In the genomic region with DNA sequence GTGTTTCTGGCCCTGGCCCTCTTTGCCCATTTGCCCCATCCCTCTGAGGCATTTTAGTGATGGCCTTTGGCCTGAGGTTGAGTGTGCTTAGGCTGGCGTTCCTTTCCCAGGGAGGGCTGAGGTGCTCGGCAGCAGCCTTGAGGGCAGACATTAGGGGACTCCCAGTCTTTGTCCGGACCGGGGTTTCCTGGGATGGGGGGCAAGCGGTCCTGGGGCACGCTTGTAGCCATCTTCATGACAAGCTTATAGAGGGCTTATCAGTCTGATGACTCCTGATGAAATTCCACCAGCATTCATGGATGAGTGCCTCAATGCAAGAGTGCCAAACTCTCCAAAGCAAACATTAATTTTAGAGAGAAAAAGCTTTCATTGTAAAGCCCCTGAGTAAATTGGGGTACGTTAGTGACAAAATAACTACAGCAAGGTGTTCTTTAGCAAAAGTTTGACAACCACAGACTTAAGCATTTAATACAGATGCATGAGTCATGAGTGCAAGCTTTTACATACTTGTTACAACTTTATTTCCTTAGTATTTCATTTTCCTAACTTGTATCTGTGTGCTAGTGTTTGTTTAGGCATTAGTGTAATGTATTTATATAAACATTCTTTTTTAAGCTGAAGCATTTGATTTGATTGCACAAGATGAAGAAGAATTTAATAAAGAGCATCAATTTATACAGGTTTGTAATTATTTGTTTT, we compare ENCODE assay signal across 16 cellular contexts. TPM values are rescaled to one million over a fixed set of nuclear protein-coding genes. Genes with fewer than 3 reads are reported as not detected.
A peak's percentile ranks its signal among the peaks of the same experiment; 100 is the strongest.
DNase-seq lines count a peak whose midpoint lies in the region; ATAC-seq and TF ChIP-seq lines count a peak whose summit lies in the region.
"Had no signal": no experiment of that assay in that cellular context is flagged by ENCODE, and none has a peak within 500 bp of the region (broad histone marks: within the 10 kb centered on the region; RNA-seq: fewer than 3 reads in every experiment).

No MANE protein-coding gene starts in this region.

- no peak for TF ChIP-seq CTCF in Peyer's patch (IDR thresholded peaks at IDR 0.05)

- no peak overlapping the region for H3K27ac ChIP-seq in Peyer's patch
- H3K27ac ChIP-seq: heart left ventricle, psoas muscle, transverse colon had no signal

- H3K4me3 ChIP-seq in Peyer's patch = no peak overlapping the region
- H3K4me3 ChIP-seq: heart left ventricle, psoas muscle, transverse colon had no signal

- TF ChIP-seq POLR2A in Peyer's patch (IDR thresholded peaks at IDR 0.05) = no peak

- DNase-seq in GM03348 (ENCODE audit: low spot score) (peak; percentile 22), amniotic epithelial cell (ENCODE audit: low read depth) (peak; percentile 29), fibroblast of peridontal ligament (ENCODE audit: extremely low read depth) (peak; percentile 21), renal cortical epithelial cell (ENCODE audit: low read depth) (peak; percentile 7), Peyer's patch (no peak)
- DNase-seq in stimulated activated CD4-positive, alpha-beta T cell treated with anti-CD3 and anti-CD28 coated beads, Interleukin-4, amount 100 ng/mL, for 1 hour = no peak
- DNase-seq: effector CD4-positive, alpha-beta T cell; erythroblast; heart left ventricle; NCI-H1105 treated with DMSO at 0.1 percent for 48 hours; NCI-H2029; NCI-H2227 treated with DMSO at 0.1 percent for 48 hours; NCI-H748 treated with DMSO at 0.1 percent for 48 hours; psoas muscle; transverse colon had no signal

- no peaks in the 10 kb centered on the region for H3K9me3 ChIP-seq in Peyer's patch
- H3K9me3 ChIP-seq: heart left ventricle, psoas muscle, transverse colon had no signal

- no peaks in the 10 kb centered on the region for H3K4me1 ChIP-seq in Peyer's patch
- H3K4me1 ChIP-seq: heart left ventricle, psoas muscle, transverse colon had no signal

- no peak for ATAC-seq in GM21447 (IDR thresholded peaks at IDR 0.05; ENCODE audit: unreplicated experiment)
- ATAC-seq: psoas muscle had no signal

- no peaks in the 10 kb centered on the region for H3K27me3 ChIP-seq in Peyer's patch
- H3K27me3 ChIP-seq: heart left ventricle, transverse colon had no signal

- peaks cover 0 to 19% (median 0%) of the 10 kb centered on the region in 3 donors for H3K36me3 ChIP-seq in Peyer's patch

RNA-seq across cellular contexts. Expression of a gene that starts 45.6 kb away (rescaled TPM):
- total RNA-seq in renal cortical epithelial cell = 35.1 and 37.2 TPM in 2 replicates
- total RNA-seq in Peyer's patch = 10 to 100 TPM; 21.9 to 44.6 (median 36.9) TPM

Comparison
In these comparisons a context has a peak if more than half of its experiments do, and no peak if none do; other contexts are left out.
1. DNase-seq: peak in GM03348 (single experiment), amniotic epithelial cell (single experiment), fibroblast of peridontal ligament (single experiment) and renal cortical epithelial cell (single experiment); none in Peyer's patch (0 of 3) and stimulated activated CD4-positive, alpha-beta T cell treated with anti-CD3 and anti-CD28 coated beads, Interleukin-4, amount 100 ng/mL, for 1 hour (single experiment).